Comparison of ENCODE assay signal across 24 cellular contexts in the genomic region with DNA sequence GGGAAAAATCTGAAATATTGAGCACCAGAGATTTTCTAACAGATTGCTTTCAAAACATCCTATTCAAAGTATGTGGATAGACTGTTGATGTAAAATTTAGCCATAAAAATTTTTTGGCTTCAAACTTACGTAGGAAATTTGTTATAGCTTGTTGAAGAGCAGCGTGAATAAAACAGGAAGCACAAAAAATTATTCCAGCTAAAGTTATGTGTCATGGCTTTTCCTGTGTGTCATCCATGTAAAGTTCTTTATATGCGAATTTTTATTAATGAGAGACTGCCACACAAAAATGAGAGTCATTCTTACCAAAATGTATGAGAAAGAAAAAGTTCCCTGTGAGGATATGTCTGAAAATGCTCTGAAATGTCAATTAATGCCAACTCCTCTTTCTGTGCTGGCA. TPM values are rescaled to one million over a fixed set of nuclear protein-coding genes. Genes with fewer than 3 reads are reported as not detected.
DNase-seq lines count a peak whose midpoint lies in the region; ATAC-seq and TF ChIP-seq lines count a peak whose summit lies in the region.
"Had no signal": no experiment of that assay in that cellular context is flagged by ENCODE, and none has a peak within 500 bp of the region (broad histone marks: within the 10 kb centered on the region; RNA-seq: fewer than 3 reads in every experiment).

No MANE protein-coding gene starts in this region.

- BruUV-seq in PC-3 (replicated peaks; lab: Mats Ljungman, UMichigan) = no TSS peak

- H3K4me3 ChIP-seq in PC-3 (ENCODE audit: low read length) = peak overlapping the region; percentile 34; the same call in 1 of the 2 replicates
- H3K4me3 ChIP-seq: hepatocyte, mucosa of descending colon, ovary, spleen had no signal

- peaks cover 6% of the 10 kb centered on the region; the same call in 1 of the 2 replicates for H3K36me3 ChIP-seq in PC-3 (ENCODE audit: low read depth, low read length)
- H3K36me3 ChIP-seq: BE2C, ovary, spleen had no signal

- peaks cover 43% of the 10 kb centered on the region for H3K4me1 ChIP-seq in PC-3 (ENCODE audit: insufficient read depth, low read length)
- H3K4me1 ChIP-seq: BE2C, spleen had no signal

- no peak for TF ChIP-seq CTCF in PC-3 (conservative IDR thresholded peaks at IDR 0.05; ENCODE audit: low read depth, low read length)

- H3K9me2 ChIP-seq in PC-3 (replicated peaks; ENCODE audit: low read length) = no peaks in the 10 kb centered on the region

- H3K9me3 ChIP-seq in PC-3 (ENCODE audit: low read length) = no peaks in the 10 kb centered on the region
- H3K9me3 ChIP-seq: BE2C, mucosa of descending colon, ovary, spleen had no signal

- H3K27ac ChIP-seq in PC-3 (ENCODE audit: low read length) = peak overlapping the region; percentile 99
- H3K27ac ChIP-seq: hepatocyte, ovary, spleen had no signal

- peak; percentile 47 for ATAC-seq in PC-3
- ATAC-seq in GM21515 (IDR thresholded peaks at IDR 0.05; ENCODE audit: unreplicated experiment) = no peak
- ATAC-seq: mucosa of descending colon; natural killer cell treated with Interleukin-12 subunit alpha and Interleukin-12 subunit beta and Interleukin-15 and Interleukin-18, amount 100 ng/mL, for 72 hours had no signal

- peak overlapping the region; percentile 76 for H3K4me2 ChIP-seq in PC-3 (ENCODE audit: low read length)
- H3K4me2 ChIP-seq: hepatocyte had no signal

- H4K20me1 ChIP-seq in PC-3 (ENCODE audit: low read length) = no peaks in the 10 kb centered on the region

- H3K9ac ChIP-seq in PC-3 (ENCODE audit: low read length) = peak overlapping the region; percentile 91

- CTCF ChIA-PET in PC-3 (lab: Charles Lee) = no interaction called here

- POLR2A ChIA-PET in PC-3 (lab: Charles Lee; ENCODE audit: unreplicated experiment) = interaction anchor here (0.6 to 0.8 kb wide), 4 partner anchors 11 to 198 kb away, joined by 3 to 5 read pairs (median 4); no protein-coding TSS in a partner anchor

- no peaks in the 10 kb centered on the region for H3K27me3 ChIP-seq in PC-3 (ENCODE audit: low read length)
- H3K27me3 ChIP-seq: hepatocyte, ovary had no signal

- peaks cover 7% of the 10 kb centered on the region for H3F3A ChIP-seq in PC-3 (ENCODE audit: low read length, unreplicated experiment)

- DNase-seq in EH (ENCODE audit: low read depth) (peak; percentile 67), PC-3 (peak; percentile 69), dermis blood vessel endothelial cell (peak; percentile 44), lung microvascular endothelial cell (ENCODE audit: low read depth in 2 of 2) (peak; percentile 72 to 86), T-helper 9 cell (no peak), globus pallidus (ENCODE audit: low spot score) (no peak), kidney tubule cell (ENCODE audit: low spot score) (no peak)
- DNase-seq: ACHN; activated CD4-positive, alpha-beta T cell treated with anti-CD3 and anti-CD28 coated beads for 4 hours; activated effector memory CD4-positive, alpha-beta T cell treated with Interleukin-2 at 50 U/mL for 16 hours; activated T-cell treated with anti-CD3 and anti-CD28 coated beads for 4 hours; anterior cingulate cortex; BE2C; Karpas-422; mucosa of descending colon; NCI-H146; NCI-H2107; NCI-H748 treated with DMSO at 0.1 percent for 48 hours; ovary; spleen had no signal

- peak overlapping the region; percentile 52 for H2AFZ ChIP-seq in PC-3 (ENCODE audit: low read length)
- H2AFZ ChIP-seq: hepatocyte had no signal

- H3K79me2 ChIP-seq in PC-3 (ENCODE audit: low read length) = no peaks in the 10 kb centered on the region
- H3K79me2 ChIP-seq: hepatocyte had no signal

- intact Hi-C loops in PC-3 (cut with micrococcal nuclease) = no loop called here

RNA-seq across cellular contexts. Expression of a gene that starts 19.5 kb away (rescaled TPM):
- total RNA-seq in PC-3 (2014; rRNA removed) (70.7 and 98.0 TPM in 2 replicates), dermis blood vessel endothelial cell (0.09 and 0.17 TPM in 2 replicates), lung microvascular endothelial cell (under 0.01 TPM in 1 of 2 replicates, not detected in the other)
- total RNA-seq: mucosa of descending colon, subcutaneous adipose tissue had no signal

RNA-seq across cellular contexts. Expression of a gene that starts 37.2 kb away (rescaled TPM):
- 1.3 and 2.2 TPM in 2 replicates for total RNA-seq in PC-3 (2014; rRNA removed)
- under 0.01 TPM in 2 replicates for total RNA-seq in dermis blood vessel endothelial cell
- not detected in 2 replicates for total RNA-seq in lung microvascular endothelial cell
- total RNA-seq: natural killer cell treated with Interleukin-12 subunit alpha and Interleukin-12 subunit beta and Interleukin-15 and Interleukin-18, amount 100 ng/mL, for 72 hours had no signal

Comparison
In these comparisons a context has a peak if more than half of its experiments do, and no peak if none do; other contexts are left out.
1. DNase-seq: peak in EH (single experiment), PC-3 (single experiment), dermis blood vessel endothelial cell (single experiment) and lung microvascular endothelial cell (2 of 2); none in T-helper 9 cell (single experiment), globus pallidus (single experiment) and kidney tubule cell (single experiment).
2. RNA of a gene that starts 19.5 kb away (total RNA-seq): 70.7 to 98.0 TPM in PC-3; 0.09 to 0.17 TPM in dermis blood vessel endothelial cell and under 0.01 TPM in lung microvascular endothelial cell; every median in the first group is over 10 times any median in the second.